8 cellular contexts compared by ENCODE assay signal in genomic region chr6:57813271-57814075, GRCh38.
DNase-seq lines count a peak whose midpoint lies in the region; ATAC-seq, FAIRE-seq and TF ChIP-seq lines count a peak whose summit lies in the region.
"Not testable (repeated sequence)": the region's sequence is repeated elsewhere in the genome, so short reads cannot be mapped to it uniquely, and the experiment has no call there.

No MANE protein-coding gene starts in this region.

- CTCF ChIA-PET in Panc1 (lab: Charles Lee); K562 (lab: Yijun Ruan, JAX; ENCODE audit: low intra/inter-chr PET ratio): not testable (repeated sequence)

- not testable (repeated sequence) for H3K9me3 Mint-ChIP-seq in endothelial cell (ENCODE audit: unreplicated experiment)

- TF ChIP-seq RAD21 in K562 (CRISPR knock-in tag; conservative IDR thresholded peaks at IDR 0.05 in 1 of 2, IDR thresholded peaks at IDR 0.05 in 1 of 2): not testable (repeated sequence)

- H3K36me3 ChIP-seq in Panc1 (ENCODE audit: control insufficient read depth, insufficient read depth, low read length); K562 (ENCODE audit: control insufficient read depth, insufficient read depth, low read length); testis (ENCODE audit: low read depth, missing control alignments): not testable (repeated sequence)

- not testable (repeated sequence) for H4K20me1 ChIP-seq in K562 (replicated peaks; ENCODE audit: control insufficient read depth, insufficient read depth, low read length)

- not testable (repeated sequence) for H3K27ac ChIP-seq in Panc1 (ENCODE audit: low read length); K562 (ENCODE audit: extremely low read depth, low read depth, low read length); testis

- WGBS in K562 (ENCODE audit: insufficient coverage, low coverage, missing lambda C conversion rate): 4% methylated on average over 24 of the region's 28 CpGs
- 3 to 8% methylated on average over 26 to 28 of the region's 28 CpGs for WGBS in testis, 2 donors

- peak overlapping the region; percentile 25 for H3K4me2 ChIP-seq in K562 (ENCODE audit: insufficient read depth, low read length)

- FAIRE-seq in K562 (lab: Jason Lieb, UNC): not testable (repeated sequence)

- intact Hi-C loops in Panc1 (cut with micrococcal nuclease; ENCODE audit: unreplicated experiment); K562 (cut with micrococcal nuclease); testis (cut with DNase I; ENCODE audit: low total_unique reads): not testable (repeated sequence)

- H3K4me3 ChIP-seq in Panc1 (ENCODE audit: low read depth in 2 of 2, low read length in 2 of 2) (peak overlapping the region; percentile 17 to 42), K562 (peak overlapping the region; percentile 24; the same call in 1 of the 2 replicates), iPS-11a (ENCODE audit: low read depth, low read length) (peak overlapping the region; percentile 65)
- H3K4me3 ChIP-seq in testis: not testable (repeated sequence)

- POLR2A ChIA-PET in Panc1 (lab: Charles Lee); K562 (lab: Yijun Ruan, JAX): not testable (repeated sequence)

- ATAC-seq in GM18868 (IDR thresholded peaks at IDR 0.05; ENCODE audit: unreplicated experiment) (peak; percentile 43), Panc1 (peak; percentile 88), K562 (peak; percentile 71)

- in situ Hi-C loops in Panc1 (cut with HindIII; ENCODE audit: low pct_unique_long_range_greater_than_20kb, low sequenced_read_pairs); K562 (cut with MboI): not testable (repeated sequence)

- H3K27me3 ChIP-seq in Panc1 (ENCODE audit: control insufficient read depth, insufficient read depth, low read length): peaks cover 13% of the 10 kb centered on the region
- not testable (repeated sequence) for H3K27me3 ChIP-seq in K562 (ENCODE audit: control insufficient read depth in 2 of 2, insufficient read depth in 2 of 2, low read length in 2 of 2); testis

- TF ChIP-seq EP300 in K562 (IDR thresholded peaks at IDR 0.05; ENCODE audit: low read length): not testable (repeated sequence)

- peak overlapping the region; percentile 68; the same call in 1 of the 2 replicates for H2AFZ ChIP-seq in K562 (ENCODE audit: low read depth, low read length)

- not testable (repeated sequence) for BruUV-seq in Panc1 (replicated peaks; lab: Mats Ljungman, UMichigan); K562 (replicated peaks; lab: Mats Ljungman, UMichigan)

- not testable (repeated sequence) for TF ChIP-seq POLR2A in K562 (conservative IDR thresholded peaks at IDR 0.05); testis (IDR thresholded peaks at IDR 0.05)

- DNase-seq in HT1080 (ENCODE audit: low read depth) (peak; percentile 93), K562 (ENCODE audit: extremely low read depth in 1 of 4, low spot score in 3 of 4) (peak in 3 of 4 experiments; percentile 5 to 25 (median 5)), left kidney (ENCODE audit: low read depth, low spot score) (peak; percentile 12), testis (peak; percentile 52)
- not testable (repeated sequence) for DNase-seq in Panc1 (ENCODE audit: low read depth, low spot score); endothelial cell (ENCODE audit: low spot score)

- not testable (repeated sequence) for H3K4me1 Mint-ChIP-seq in endothelial cell (ENCODE audit: unreplicated experiment)

- H3K27ac Mint-ChIP-seq in endothelial cell (ENCODE audit: unreplicated experiment): not testable (repeated sequence)

- H3K9me3 ChIP-seq in Panc1 (ENCODE audit: control insufficient read depth, insufficient read depth, low read depth, low read length); K562 (replicated peaks; ENCODE audit: control insufficient read depth, insufficient read depth, low read depth, low read length); testis: not testable (repeated sequence)

- H3K4me3 Mint-ChIP-seq in endothelial cell (ENCODE audit: unreplicated experiment): peak overlapping the region; percentile 35

- TF ChIP-seq CTCF in Panc1 (IDR thresholded peaks at IDR 0.05); K562 (IDR thresholded peaks at IDR 0.05 in 2 of 3, conservative IDR thresholded peaks at IDR 0.05 in 1 of 3; ENCODE audit: insufficient read depth in 2 of 3, low read depth in 1 of 3, low read length in 3 of 3); endothelial cell (IDR thresholded peaks at IDR 0.05; ENCODE audit: unreplicated experiment); testis (IDR thresholded peaks at IDR 0.05): not testable (repeated sequence)

- not testable (repeated sequence) for H3K36me3 Mint-ChIP-seq in endothelial cell (ENCODE audit: low read depth, unreplicated experiment)

- H3K9me1 ChIP-seq in K562 (ENCODE audit: control insufficient read depth, insufficient read depth, low read length): not testable (repeated sequence)

- not testable (repeated sequence) for H3K79me2 ChIP-seq in K562 (ENCODE audit: control insufficient read depth, insufficient read depth, low read length)

- H3K9ac ChIP-seq in K562 (ENCODE audit: insufficient read depth in 1 of 2, low read depth in 2 of 2, low read length in 2 of 2): not testable (repeated sequence)

- H3K4me1 ChIP-seq in Panc1 (ENCODE audit: control insufficient read depth, insufficient read depth, low read length); K562 (replicated peaks in 1 of 2; ENCODE audit: control insufficient read depth in 2 of 2, insufficient read depth in 2 of 2, low read length in 2 of 2); testis: not testable (repeated sequence)

- peaks cover 17% of the 10 kb centered on the region for H3K27me3 Mint-ChIP-seq in endothelial cell (ENCODE audit: unreplicated experiment)

TF ChIP-seq in K562, 482 proteins besides CTCF, POLR2A, EP300 and RAD21:
- peak; percentile 56 for TF ChIP-seq TBP (optimal IDR thresholded peaks at IDR 0.05; ENCODE audit: low read depth, low read length)
- TF ChIP-seq L3MBTL2 (IDR thresholded peaks at IDR 0.05): peak; percentile 31; the same call in 1 of the 2 replicates
- 0 out of 2 replicates have a peak, but pooled peaks have one; percentile 12 for TF ChIP-seq CXXC5 (CRISPR knock-in tag; IDR thresholded peaks at IDR 0.05)
- TF ChIP-seq POLR3A (IDR thresholded peaks at IDR 0.05; ENCODE audit: borderline replicate concordance, extremely low read depth, insufficient read depth, insufficient read length): peak; percentile 61
- TF ChIP-seq POLR2H (tag; IDR thresholded peaks at IDR 0.05; ENCODE audit: low read depth): peak; percentile 82
TF ChIP-seq in K562: peak in this region for 5; not testable (repeated sequence) for 477.
